18 cellular contexts compared by ENCODE assay signal in the genomic region with DNA sequence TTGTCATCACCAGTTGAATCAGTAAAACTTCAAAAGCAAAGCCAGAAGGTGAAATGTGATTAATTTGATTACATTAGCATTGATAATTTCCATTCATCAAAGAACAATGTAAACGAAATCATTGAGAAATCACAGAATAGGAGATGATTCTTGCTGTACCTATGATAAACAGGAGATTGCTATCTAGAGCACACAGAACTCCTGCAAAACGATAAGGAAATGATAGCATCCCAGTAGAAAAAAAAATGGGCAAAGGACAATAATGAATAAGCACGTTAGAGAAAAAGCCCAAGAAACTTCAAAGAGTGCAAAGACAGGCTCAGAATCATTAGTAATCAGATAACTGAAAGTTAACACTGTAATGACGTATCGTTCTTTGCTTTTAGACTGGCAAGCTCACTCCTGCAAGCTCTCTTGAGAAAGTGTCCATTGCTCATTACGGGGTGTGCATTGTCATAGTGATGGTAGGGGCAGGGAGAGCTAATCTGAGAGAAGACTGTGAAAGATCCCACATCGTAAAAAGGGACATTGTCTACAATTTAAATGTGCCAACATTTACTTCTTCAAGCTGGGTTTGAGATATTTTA.
"Had no signal": no experiment of that assay in that cellular context is flagged by ENCODE, and none has a peak within 500 bp of the region (broad histone marks: within the 10 kb centered on the region; RNA-seq: fewer than 3 reads in every experiment).

No MANE protein-coding gene starts in this region.

- H3K9me3 Mint-ChIP-seq: nephron; stimulated activated memory B cell treated with anti-CD40 and anti-IgM and Interleukin-4, amounts not matched to agents 10 μg/mL and 1 μg/mL and 100 μg/mL, for 72 hours; stimulated activated naive CD8-positive, alpha-beta T cell treated with anti-CD3 and anti-CD28 coated beads, Interleukin-15, amount 100 ng/mL, for 72 hours had no signal

- H3K27me3 Mint-ChIP-seq: stimulated activated naive CD8-positive, alpha-beta T cell treated with anti-CD3 and anti-CD28 coated beads, Interleukin-15, amount 100 ng/mL, for 72 hours had no signal

- H3K4me3 Mint-ChIP-seq: naive B cell; nephron; stimulated activated memory B cell treated with anti-CD40 and anti-IgM and Interleukin-4, amounts not matched to agents 10 μg/mL and 1 μg/mL and 100 μg/mL, for 72 hours; stimulated activated naive CD8-positive, alpha-beta T cell treated with anti-CD3 and anti-CD28 coated beads, Interleukin-15, amount 100 ng/mL, for 72 hours had no signal

- H3K4me3 ChIP-seq: pancreas, testis, tibial nerve, upper lobe of right lung, vagina had no signal

- ATAC-seq: esophagus mucosa; pancreas; right cardiac atrium; stimulated activated memory B cell treated with anti-CD40 and anti-IgM and Interleukin-4, amounts not matched to agents 10 μg/mL and 1 μg/mL and 100 μg/mL, for 72 hours; stimulated activated naive CD8-positive, alpha-beta T cell treated with anti-CD3 and anti-CD28 coated beads, Interleukin-15, amount 100 ng/mL, for 72 hours; upper lobe of right lung had no signal

- DNase-seq: effector memory CD4-positive, alpha-beta T cell; mesendoderm; naive B cell; occipital lobe; pancreas; right cardiac atrium; stimulated activated CD4-positive, alpha-beta T cell treated with anti-CD3 and anti-CD28 coated beads, Interleukin-4, amount 100 ng/mL, for 1 hour; stimulated activated CD8-positive, alpha-beta memory T cell treated with anti-CD3 and anti-CD28 coated beads, Interleukin-4, amount 100 ng/mL, for 48 hours; stimulated activated naive CD8-positive, alpha-beta T cell treated with anti-CD3 and anti-CD28 coated beads, Interleukin-15, amount 100 ng/mL, for 72 hours; testis; upper lobe of right lung had no signal

- H3K27me3 ChIP-seq: pancreas, testis, tibial nerve, upper lobe of right lung, vagina had no signal

- H3K27ac ChIP-seq: pancreas, testis, tibial nerve, upper lobe of right lung, vagina had no signal

- H3K27ac Mint-ChIP-seq: naive B cell; nephron; progenitor cell of endocrine pancreas; stimulated activated memory B cell treated with anti-CD40 and anti-IgM and Interleukin-4, amounts not matched to agents 10 μg/mL and 1 μg/mL and 100 μg/mL, for 72 hours; stimulated activated naive CD8-positive, alpha-beta T cell treated with anti-CD3 and anti-CD28 coated beads, Interleukin-15, amount 100 ng/mL, for 72 hours had no signal

- H3K36me3 ChIP-seq: pancreas, tibial nerve, upper lobe of right lung, vagina had no signal

- FAIRE-seq: endometrium, pancreas had no signal

- H3K4me1 ChIP-seq: pancreas, testis, tibial nerve, upper lobe of right lung, vagina had no signal

- H3K9me3 ChIP-seq: pancreas, testis, tibial nerve, upper lobe of right lung, vagina had no signal

- H3K36me3 Mint-ChIP-seq: stimulated activated memory B cell treated with anti-CD40 and anti-IgM and Interleukin-4, amounts not matched to agents 10 μg/mL and 1 μg/mL and 100 μg/mL, for 72 hours had no signal

- H3K4me1 Mint-ChIP-seq: nephron; stimulated activated naive CD8-positive, alpha-beta T cell treated with anti-CD3 and anti-CD28 coated beads, Interleukin-15, amount 100 ng/mL, for 72 hours had no signal
